Comparison of ENCODE assay signal across 8 cellular contexts in genomic region chr4:16227462-16227868, GRCh38. TPM values are rescaled to one million over a fixed set of nuclear protein-coding genes. Genes with fewer than 3 reads are reported as not detected.
DNase-seq lines count a peak whose midpoint lies in the region; ATAC-seq and TF ChIP-seq lines count a peak whose summit lies in the region.

No MANE protein-coding gene starts in this region.

- peak; percentile 31 for DNase-seq in lung (ENCODE audit: low spot score)
- DNase-seq in COLO829 (ENCODE audit: low spot score), result no peak

- H3K9me3 ChIP-seq in BLaER1 treated with 17β-estradiol and CSF1 and Interleukin-3, amounts not matched to agents 10 nM and 100 nM (replicated peaks in 1 of 11), result no peaks in the 10 kb centered on the region
- no peaks in the 10 kb centered on the region for H3K9me3 ChIP-seq in duodenal mucosa (ENCODE audit: control insufficient read depth in 1 of 2, low read length in 2 of 2)
- H3K9me3 ChIP-seq in lung (ENCODE audit: control insufficient read depth in 2 of 2, insufficient read depth in 1 of 2, low read length in 1 of 2), result no peaks in the 10 kb centered on the region
- no peaks in the 10 kb centered on the region for H3K9me3 ChIP-seq in thymus (ENCODE audit: control insufficient read depth)

- 0 to 4% methylated on average over 20 of the region's 20 CpGs for WGBS in lung, 2 donors
- 2% methylated on average over 20 of the region's 20 CpGs for WGBS in thymus

- no peak for TF ChIP-seq CTCF in lung (IDR thresholded peaks at IDR 0.05; ENCODE audit: control extremely low read depth, extremely low read depth)

- ATAC-seq in GM21723 (IDR thresholded peaks at IDR 0.05; ENCODE audit: unreplicated experiment) (peak; percentile 1), SK-N-SH treated with all-trans-retinoic acid at 6 μM for 48 hours (peak; percentile 24), lung (ENCODE audit: insufficient read depth, low FRiP score) (no peak), esophagus mucosa (no peak)

- peaks cover 14 to 51% (median 45%) of the 10 kb centered on the region in 10 experiments for H3K4me1 ChIP-seq in BLaER1 treated with 17β-estradiol and CSF1 and Interleukin-3, amounts not matched to agents 10 nM and 100 nM
- H3K4me1 ChIP-seq in duodenal mucosa (ENCODE audit: control insufficient read depth in 1 of 2, insufficient read depth in 2 of 2, low read length in 2 of 2) (peaks cover 26 to 37% of the 10 kb centered on the region in 2 donors), lung (ENCODE audit: control insufficient read depth in 2 of 2, insufficient read depth in 2 of 2, low read length in 2 of 2) (peaks cover 5 to 23% of the 10 kb centered on the region in 2 donors), thymus (ENCODE audit: control insufficient read depth, insufficient read depth, low read length) (peaks cover 14% of the 10 kb centered on the region)

- peaks cover 0 to 33% (median 17%) of the 10 kb centered on the region in 11 experiments; a peak in 15 of 22 replicates for H4K20me1 ChIP-seq in BLaER1 treated with 17β-estradiol and CSF1 and Interleukin-3, amounts not matched to agents 10 nM and 100 nM

- H3K4me3 ChIP-seq in BLaER1 treated with 17β-estradiol and CSF1 and Interleukin-3, amounts not matched to agents 10 nM and 100 nM, result peak overlapping the region; percentile 81 to 94 (median 89)
- H3K4me3 ChIP-seq in duodenal mucosa (ENCODE audit: low read depth in 1 of 2, low read length in 2 of 2), result peak overlapping the region; percentile 69 to 90
- peak overlapping the region; percentile 94 for H3K4me3 ChIP-seq in lung
- peak overlapping the region; percentile 93 for H3K4me3 ChIP-seq in thymus (ENCODE audit: low read length)

- peak overlapping the region; percentile 82 to 92 (median 88) for H3K4me2 ChIP-seq in BLaER1 treated with 17β-estradiol and CSF1 and Interleukin-3, amounts not matched to agents 10 nM and 100 nM

- peak overlapping the region; percentile 93 to 98 (median 95) for H3K9ac ChIP-seq in BLaER1 treated with 17β-estradiol and CSF1 and Interleukin-3, amounts not matched to agents 10 nM and 100 nM
- peak overlapping the region; percentile 78 to 89 for H3K9ac ChIP-seq in duodenal mucosa (ENCODE audit: low read depth in 1 of 2, low read length in 2 of 2)

- H3K27me3 ChIP-seq in BLaER1 treated with 17β-estradiol and CSF1 and Interleukin-3, amounts not matched to agents 10 nM and 100 nM, result peaks cover 84 to 100% (median 100%) of the 10 kb centered on the region in 11 experiments
- no peaks in the 10 kb centered on the region for H3K27me3 ChIP-seq in duodenal mucosa (ENCODE audit: control insufficient read depth in 1 of 2, insufficient read depth in 2 of 2, low read length in 2 of 2)
- H3K27me3 ChIP-seq in lung (ENCODE audit: control insufficient read depth, insufficient read depth), result no peaks in the 10 kb centered on the region
- no peaks in the 10 kb centered on the region for H3K27me3 ChIP-seq in thymus (ENCODE audit: control insufficient read depth, insufficient read depth)

- H3K36me3 ChIP-seq in BLaER1 treated with 17β-estradiol and CSF1 and Interleukin-3, amounts not matched to agents 10 nM and 100 nM, result no peaks in the 10 kb centered on the region
- H3K36me3 ChIP-seq in duodenal mucosa (ENCODE audit: control insufficient read depth in 1 of 2, insufficient read depth in 2 of 2, low read length in 2 of 2) (no peaks in the 10 kb centered on the region), lung (ENCODE audit: control insufficient read depth in 2 of 2, insufficient read depth in 2 of 2, low read length in 2 of 2) (no peaks in the 10 kb centered on the region), thymus (ENCODE audit: control insufficient read depth, insufficient read depth) (no peaks in the 10 kb centered on the region)

- peak overlapping the region; percentile 90 to 97 (median 95) for H3K27ac ChIP-seq in BLaER1 treated with 17β-estradiol and CSF1 and Interleukin-3, amounts not matched to agents 10 nM and 100 nM
- H3K27ac ChIP-seq in duodenal mucosa (ENCODE audit: low read depth, low read length) (peak overlapping the region; percentile 90), lung (ENCODE audit: low read depth in 1 of 2, low read length in 1 of 2) (peak overlapping the region; percentile 94 to 99), thymus (ENCODE audit: low read depth) (peak overlapping the region; percentile 93)

TF ChIP-seq in SK-N-SH treated with all-trans-retinoic acid at 6 μM for 48 hours, 23 proteins besides CTCF, POLR2A, EP300 and RAD21 (continues in another document):
- TF ChIP-seq RARB (CRISPR knock-in tag; IDR thresholded peaks at IDR 0.05) (no peak), ZNF565 (CRISPR knock-in tag; conservative IDR thresholded peaks at IDR 0.05; ENCODE audit: low read depth) (no peak), GLIS3 (CRISPR knock-in tag; IDR thresholded peaks at IDR 0.05) (no peak), TSHZ2 (CRISPR knock-in tag; IDR thresholded peaks at IDR 0.05) (no peak), ESRRG (CRISPR knock-in tag; IDR thresholded peaks at IDR 0.05) (no peak), BACH2 (CRISPR knock-in tag; IDR thresholded peaks at IDR 0.05; ENCODE audit: borderline replicate concordance) (no peak), ZFP30 (CRISPR knock-in tag; IDR thresholded peaks at IDR 0.05) (no peak), ZFP3 (CRISPR knock-in tag; IDR thresholded peaks at IDR 0.05) (no peak), OSR1 (CRISPR knock-in tag; IDR thresholded peaks at IDR 0.05) (no peak), TOX (CRISPR knock-in tag; IDR thresholded peaks at IDR 0.05; ENCODE audit: borderline replicate concordance) (no peak), CREB5 (CRISPR knock-in tag; IDR thresholded peaks at IDR 0.05; ENCODE audit: low read depth) (no peak), ZNF8 (CRISPR knock-in tag; IDR thresholded peaks at IDR 0.05) (no peak), SNAI2 (CRISPR knock-in tag; IDR thresholded peaks at IDR 0.05) (no peak), ZC3H10 (CRISPR knock-in tag; IDR thresholded peaks at IDR 0.05) (no peak), POU6F1 (CRISPR knock-in tag; IDR thresholded peaks at IDR 0.05; ENCODE audit: borderline replicate concordance, low read depth) (no peak)
- TF ChIP-seq, protein P1, sequence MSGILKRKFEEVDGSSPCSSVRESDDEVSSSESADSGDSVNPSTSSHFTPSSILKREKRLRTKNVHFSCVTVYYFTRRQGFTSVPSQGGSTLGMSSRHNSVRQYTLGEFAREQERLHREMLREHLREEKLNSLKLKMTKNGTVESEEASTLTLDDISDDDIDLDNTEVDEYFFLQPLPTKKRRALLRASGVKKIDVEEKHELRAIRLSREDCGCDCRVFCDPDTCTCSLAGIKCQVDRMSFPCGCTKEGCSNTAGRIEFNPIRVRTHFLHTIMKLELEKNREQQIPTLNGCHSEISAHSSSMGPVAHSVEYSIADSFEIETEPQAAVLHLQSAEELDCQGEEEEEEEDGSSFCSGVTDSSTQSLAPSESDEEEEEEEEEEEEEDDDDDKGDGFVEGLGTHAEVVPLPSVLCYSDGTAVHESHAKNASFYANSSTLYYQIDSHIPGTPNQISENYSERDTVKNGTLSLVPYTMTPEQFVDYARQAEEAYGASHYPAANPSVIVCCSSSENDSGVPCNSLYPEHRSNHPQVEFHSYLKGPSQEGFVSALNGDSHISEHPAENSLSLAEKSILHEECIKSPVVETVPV (CRISPR knock-in tag; IDR thresholded peaks at IDR 0.05), result no peak

RNA-seq across cellular contexts. Expression of gene TAPT1, which starts 1.2 kb away (rescaled TPM):
- total RNA-seq in lung (100 to 1,000 TPM in 1 of 2 donors, 10 to 100 TPM in 1; 39.1 to 102 TPM), esophagus mucosa (12.9 TPM)
- polyA plus RNA-seq in lung (10 to 100 TPM; 13.8 to 21.3 TPM), thymus (29.0 TPM)

Comparison
In these comparisons a context has a peak if more than half of its experiments do, and no peak if none do; other contexts are left out.
1. ATAC-seq: peak in GM21723 (single experiment) and SK-N-SH treated with all-trans-retinoic acid at 6 μM for 48 hours (single experiment); none in lung (single experiment) and esophagus mucosa (single experiment).
2. Peak in every context shown above with its lines, with median percentiles within 50 percentile points of each other: H3K27ac ChIP-seq and H3K4me3 ChIP-seq.